9 cellular contexts compared by ENCODE assay signal in genomic region chr12:106583578-106584103, GRCh38. TPM values are rescaled to one million over a fixed set of nuclear protein-coding genes. Genes with fewer than 3 reads are reported as not detected.
A peak's percentile ranks its signal among the peaks of the same experiment; 100 is the strongest.
DNase-seq lines count a peak whose midpoint lies in the region; ATAC-seq and TF ChIP-seq lines count a peak whose summit lies in the region.
"Had no signal": no experiment of that assay in that cellular context is flagged by ENCODE, and none has a peak within 500 bp of the region (broad histone marks: within the 10 kb centered on the region; RNA-seq: fewer than 3 reads in every experiment).

No MANE protein-coding gene starts in this region.

- H3K9ac ChIP-seq in iPS-20b (ENCODE audit: low read depth, low read length): peak overlapping the region; percentile 40; the same call in 1 of the 2 replicates

- H3K27ac ChIP-seq in iPS-20b (ENCODE audit: low read length) (no peak overlapping the region), thoracic aorta (no peak overlapping the region)

- peaks cover 100% of the 10 kb centered on the region for H3K27me3 Mint-ChIP-seq in activated naive CD4-positive, alpha-beta T cell treated with anti-CD3 and anti-CD28 coated beads, Interleukin-2, amount 10 ng/mL, durations not matched to agents 7 days and 5 days
- H3K27me3 Mint-ChIP-seq in activated naive CD8-positive, alpha-beta T cell treated with anti-CD3 and anti-CD28 coated beads for 36 hours: peaks cover 95% of the 10 kb centered on the region

- H3K9me3 Mint-ChIP-seq in activated naive CD4-positive, alpha-beta T cell treated with anti-CD3 and anti-CD28 coated beads, Interleukin-2, amount 10 ng/mL, durations not matched to agents 7 days and 5 days: no peaks in the 10 kb centered on the region
- no peaks in the 10 kb centered on the region for H3K9me3 Mint-ChIP-seq in activated naive CD8-positive, alpha-beta T cell treated with anti-CD3 and anti-CD28 coated beads for 36 hours

- peaks cover 5% of the 10 kb centered on the region; the same call in 1 of the 2 replicates for H3K9me3 ChIP-seq in iPS-20b (ENCODE audit: insufficient read depth, low read depth, low read length)
- no peaks in the 10 kb centered on the region for H3K9me3 ChIP-seq in thoracic aorta

- CTCF ChIA-PET in activated naive CD4-positive, alpha-beta T cell treated with anti-CD3 and anti-CD28 coated beads, Interleukin-2, amount 10 ng/mL, durations not matched to agents 7 days and 5 days (lab: Charles Lee): interaction anchor here (1.6 kb wide), 1 partner anchor 258 kb away, joined by 3 read pairs; no protein-coding TSS in a partner anchor

- H3K27me3 ChIP-seq in iPS-20b (ENCODE audit: insufficient read depth, low read length) (peaks cover 94% of the 10 kb centered on the region), thoracic aorta (replicated peaks; ENCODE audit: insufficient read depth) (peaks cover 17% of the 10 kb centered on the region)

- H3K27ac Mint-ChIP-seq in activated naive CD4-positive, alpha-beta T cell treated with anti-CD3 and anti-CD28 coated beads, Interleukin-2, amount 10 ng/mL, durations not matched to agents 7 days and 5 days: no peak overlapping the region
- no peak overlapping the region for H3K27ac Mint-ChIP-seq in activated naive CD8-positive, alpha-beta T cell treated with anti-CD3 and anti-CD28 coated beads for 36 hours

- peak overlapping the region; percentile 50 for H3K4me3 Mint-ChIP-seq in activated naive CD4-positive, alpha-beta T cell treated with anti-CD3 and anti-CD28 coated beads, Interleukin-2, amount 10 ng/mL, durations not matched to agents 7 days and 5 days
- peak overlapping the region; percentile 69 for H3K4me3 Mint-ChIP-seq in activated naive CD8-positive, alpha-beta T cell treated with anti-CD3 and anti-CD28 coated beads for 36 hours

- TF ChIP-seq CTCF in thoracic aorta (IDR thresholded peaks at IDR 0.05): no peak

- H3K4me1 Mint-ChIP-seq in activated naive CD4-positive, alpha-beta T cell treated with anti-CD3 and anti-CD28 coated beads, Interleukin-2, amount 10 ng/mL, durations not matched to agents 7 days and 5 days: peaks cover 21% of the 10 kb centered on the region
- H3K4me1 Mint-ChIP-seq in activated naive CD8-positive, alpha-beta T cell treated with anti-CD3 and anti-CD28 coated beads for 36 hours: peaks cover 30% of the 10 kb centered on the region

- H3K36me3 Mint-ChIP-seq in activated naive CD4-positive, alpha-beta T cell treated with anti-CD3 and anti-CD28 coated beads, Interleukin-2, amount 10 ng/mL, durations not matched to agents 7 days and 5 days: no peaks in the 10 kb centered on the region
- H3K36me3 Mint-ChIP-seq in activated naive CD8-positive, alpha-beta T cell treated with anti-CD3 and anti-CD28 coated beads for 36 hours: no peaks in the 10 kb centered on the region

- no peak for ATAC-seq in thoracic aorta (ENCODE audit: insufficient number of reproducible peaks, low FRiP score, low read depth)
- ATAC-seq in HG03354 (IDR thresholded peaks at IDR 0.05; ENCODE audit: poor library complexity, severe bottlenecking, unreplicated experiment): no peak
- ATAC-seq in GM19324 (IDR thresholded peaks at IDR 0.05; ENCODE audit: low FRiP score, unreplicated experiment): no peak

- H3K4me3 ChIP-seq in iPS-20b (ENCODE audit: low read length) (peak overlapping the region; percentile 82), thoracic aorta (peak overlapping the region; percentile 61)

- H3K36me3 ChIP-seq in iPS-20b (ENCODE audit: insufficient read depth, low read depth, low read length) (no peaks in the 10 kb centered on the region), thoracic aorta (no peaks in the 10 kb centered on the region)

- DNase-seq in activated naive CD4-positive, alpha-beta T cell treated with anti-CD3 and anti-CD28 coated beads, Interleukin-2, amount 10 ng/mL, durations not matched to agents 7 days and 5 days: no peak
- DNase-seq in activated naive CD4-positive, alpha-beta T cell (lab: John Stamatoyannopoulos, UW): no peak
- DNase-seq in activated naive CD8-positive, alpha-beta T cell treated with anti-CD3 and anti-CD28 coated beads for 36 hours: no peak
- DNase-seq in thoracic aorta (ENCODE audit: low spot score) (no peak), pons (ENCODE audit: low spot score) (no peak)
- DNase-seq: NCI-H1048 had no signal

- H3K4me1 ChIP-seq in iPS-20b (ENCODE audit: insufficient read depth, low read length) (peaks cover 19% of the 10 kb centered on the region; the same call in 1 of the 2 replicates), thoracic aorta (ENCODE audit: control insufficient read depth in 1 of 2, low read depth in 2 of 2) (peaks cover 21 to 56% of the 10 kb centered on the region in 2 donors)

RNA-seq across cellular contexts. Expression of gene RFX4, which starts 0.8 kb away (rescaled TPM):
- total RNA-seq in activated naive CD8-positive, alpha-beta T cell treated with anti-CD3 and anti-CD28 coated beads for 36 hours: not detected
- total RNA-seq in thoracic aorta: not detected
